ENCODE assay signal across 1 cellular context in the genomic region with DNA sequence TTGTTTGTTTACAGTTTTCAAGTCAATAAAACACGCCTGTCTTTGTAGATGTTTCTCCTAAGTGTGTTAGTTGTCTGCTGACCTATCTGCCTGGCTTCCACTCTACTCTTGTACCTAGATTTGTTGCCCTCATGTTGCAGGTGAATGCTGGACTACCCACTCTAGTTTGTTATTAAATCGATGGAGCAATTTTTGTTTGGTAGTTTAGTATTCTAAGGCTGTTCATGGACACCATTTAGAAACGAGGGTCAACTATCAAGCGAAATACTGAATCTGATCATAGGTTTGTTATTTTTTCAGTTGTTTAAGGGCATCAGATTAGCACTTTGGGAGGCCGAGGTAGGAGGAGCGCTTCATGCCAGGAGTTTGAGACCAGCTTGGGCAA.
TF ChIP-seq lines count a peak whose summit lies in the region.

No MANE protein-coding gene starts in this region.

TF ChIP-seq in K562, 482 proteins besides CTCF, POLR2A, EP300 and RAD21 (continues in another document):
- 0 out of 2 replicates have a peak, but pooled peaks have one; percentile 54 for TF ChIP-seq HBP1 (CRISPR knock-in tag; IDR thresholded peaks at IDR 0.05)
- peak; percentile 78 for TF ChIP-seq PML (IDR thresholded peaks at IDR 0.05; ENCODE audit: low read length)
- TF ChIP-seq HNRNPL (IDR thresholded peaks at IDR 0.05; ENCODE audit: low read depth, low read length), result no peak
- peak; percentile 85 for TF ChIP-seq TBP (optimal IDR thresholded peaks at IDR 0.05; ENCODE audit: low read depth, low read length)
- TF ChIP-seq POLR2AphosphoS5 (IDR thresholded peaks at IDR 0.05; ENCODE audit: control insufficient read depth, insufficient read depth, low read depth, low read length), result peak; percentile 63
- TF ChIP-seq SLC30A9 (CRISPR knock-in tag; IDR thresholded peaks at IDR 0.05), result no peak
- peak; percentile 46; the same call in 1 of the 2 replicates for TF ChIP-seq RBFOX2 (IDR thresholded peaks at IDR 0.05; ENCODE audit: low read depth, low read length)
- TF ChIP-seq GTF2B (IDR thresholded peaks at IDR 0.05; ENCODE audit: extremely low read depth, insufficient read length), result peak; percentile 32
- TF ChIP-seq, protein P1, sequence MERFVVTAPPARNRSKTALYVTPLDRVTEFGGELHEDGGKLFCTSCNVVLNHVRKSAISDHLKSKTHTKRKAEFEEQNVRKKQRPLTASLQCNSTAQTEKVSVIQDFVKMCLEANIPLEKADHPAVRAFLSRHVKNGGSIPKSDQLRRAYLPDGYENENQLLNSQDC (CRISPR knock-in tag; IDR thresholded peaks at IDR 0.05), result no peak
- TF ChIP-seq ZNF780A (CRISPR knock-in tag; IDR thresholded peaks at IDR 0.05), result no peak
- no peak for TF ChIP-seq ZZZ3 (IDR thresholded peaks at IDR 0.05)
- TF ChIP-seq CHD7 (IDR thresholded peaks at IDR 0.05; ENCODE audit: low read depth, low read length), result no peak
- TF ChIP-seq EHMT2 (IDR thresholded peaks at IDR 0.05), result no peak; the same call in 1 of the 2 replicates
- TF ChIP-seq, protein P2, sequence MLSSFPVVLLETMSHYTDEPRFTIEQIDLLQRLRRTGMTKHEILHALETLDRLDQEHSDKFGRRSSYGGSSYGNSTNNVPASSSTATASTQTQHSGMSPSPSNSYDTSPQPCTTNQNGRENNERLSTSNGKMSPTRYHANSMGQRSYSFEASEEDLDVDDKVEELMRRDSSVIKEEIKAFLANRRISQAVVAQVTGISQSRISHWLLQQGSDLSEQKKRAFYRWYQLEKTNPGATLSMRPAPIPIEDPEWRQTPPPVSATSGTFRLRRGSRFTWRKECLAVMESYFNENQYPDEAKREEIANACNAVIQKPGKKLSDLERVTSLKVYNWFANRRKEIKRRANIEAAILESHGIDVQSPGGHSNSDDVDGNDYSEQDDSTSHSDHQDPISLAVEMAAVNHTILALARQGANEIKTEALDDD (IDR thresholded peaks at IDR 0.05), result no peak
- peak; percentile 14; the same call in 1 of the 2 replicates for TF ChIP-seq MYBL2 (IDR thresholded peaks at IDR 0.05; ENCODE audit: low read depth)
- no peak for TF ChIP-seq MYBL2 (CRISPR knock-in tag; IDR thresholded peaks at IDR 0.05; ENCODE audit: borderline replicate concordance)
- TF ChIP-seq ZNF584 (CRISPR knock-in tag; IDR thresholded peaks at IDR 0.05; ENCODE audit: low read depth), result no peak
- no peak for TF ChIP-seq HDAC8 (tag; IDR thresholded peaks at IDR 0.05)
- TF ChIP-seq, protein P3, sequence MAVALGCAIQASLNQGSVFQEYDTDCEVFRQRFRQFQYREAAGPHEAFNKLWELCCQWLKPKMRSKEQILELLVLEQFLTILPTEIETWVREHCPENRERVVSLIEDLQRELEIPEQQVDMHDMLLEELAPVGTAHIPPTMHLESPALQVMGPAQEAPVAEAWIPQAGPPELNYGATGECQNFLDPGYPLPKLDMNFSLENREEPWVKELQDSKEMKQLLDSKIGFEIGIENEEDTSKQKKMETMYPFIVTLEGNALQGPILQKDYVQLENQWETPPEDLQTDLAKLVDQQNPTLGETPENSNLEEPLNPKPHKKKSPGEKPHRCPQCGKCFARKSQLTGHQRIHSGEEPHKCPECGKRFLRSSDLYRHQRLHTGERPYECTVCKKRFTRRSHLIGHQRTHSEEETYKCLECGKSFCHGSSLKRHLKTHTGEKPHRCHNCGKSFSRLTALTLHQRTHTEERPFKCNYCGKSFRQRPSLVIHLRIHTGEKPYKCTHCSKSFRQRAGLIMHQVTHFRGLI (CRISPR knock-in tag; IDR thresholded peaks at IDR 0.05), result no peak
- TF ChIP-seq ZNF589 (CRISPR knock-in tag; IDR thresholded peaks at IDR 0.05; ENCODE audit: low read depth), result no peak
- no peak for TF ChIP-seq GATA2 (CRISPR knock-in tag; IDR thresholded peaks at IDR 0.05)
- TF ChIP-seq SOX6 (IDR thresholded peaks at IDR 0.05), result no peak
- no peak for TF ChIP-seq SIN3B (IDR thresholded peaks at IDR 0.05; ENCODE audit: low read depth)
- TF ChIP-seq CBX8 (IDR thresholded peaks at IDR 0.05; ENCODE audit: borderline replicate concordance, extremely low read depth, low read depth, low read length, poor library complexity, severe bottlenecking), result no peak
- peak; percentile 50 for TF ChIP-seq POLR2B (IDR thresholded peaks at IDR 0.05; ENCODE audit: low read depth, partially characterized antibody)
- TF ChIP-seq ARID2 (IDR thresholded peaks at IDR 0.05), result 0 out of 2 replicates have a peak, but pooled peaks have one; percentile 15
- no peak for TF ChIP-seq ZNF263 (CRISPR knock-in tag; IDR thresholded peaks at IDR 0.05; ENCODE audit: borderline replicate concordance)
- TF ChIP-seq TRIM28 (IDR thresholded peaks at IDR 0.05), result no peak
- TF ChIP-seq HES1 (IDR thresholded peaks at IDR 0.05; ENCODE audit: low read depth), result no peak
- TF ChIP-seq, protein P4, sequence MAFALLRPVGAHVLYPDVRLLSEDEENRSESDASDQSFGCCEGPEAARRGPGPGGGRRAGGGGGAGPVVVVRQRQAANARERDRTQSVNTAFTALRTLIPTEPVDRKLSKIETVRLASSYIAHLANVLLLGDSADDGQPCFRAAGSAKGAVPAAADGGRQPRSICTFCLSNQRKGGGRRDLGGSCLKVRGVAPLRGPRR (CRISPR knock-in tag; IDR thresholded peaks at IDR 0.05), result no peak
- TF ChIP-seq ZBTB26 (CRISPR knock-in tag; IDR thresholded peaks at IDR 0.05), result no peak
- TF ChIP-seq ZNF586 (CRISPR knock-in tag; conservative IDR thresholded peaks at IDR 0.05), result no peak
- no peak for TF ChIP-seq SIX5 (IDR thresholded peaks at IDR 0.05; ENCODE audit: borderline replicate concordance in 1 of 2, insufficient read depth in 1 of 2, low read depth in 1 of 2, low read length in 2 of 2)
- TF ChIP-seq POLR2G (IDR thresholded peaks at IDR 0.05; ENCODE audit: low read depth, low read length), result 0 out of 2 replicates have a peak, but pooled peaks have one; percentile 28
- no peak for TF ChIP-seq GATAD2B (IDR thresholded peaks at IDR 0.05; ENCODE audit: borderline replicate concordance)
- TF ChIP-seq FOXM1 (IDR thresholded peaks at IDR 0.05; ENCODE audit: low read depth), result 0 out of 2 replicates have a peak, but pooled peaks have one; percentile 4
- no peak for TF ChIP-seq FOXM1 (CRISPR knock-in tag; IDR thresholded peaks at IDR 0.05; ENCODE audit: low read depth)
- 0 out of 2 replicates have a peak, but pooled peaks have one; percentile 19 for TF ChIP-seq BACH1 (tag; IDR thresholded peaks at IDR 0.05)
- no peak for TF ChIP-seq SMC3 (conservative IDR thresholded peaks at IDR 0.05; ENCODE audit: insufficient read depth, low read depth, low read length)
- TF ChIP-seq TFE3 (CRISPR knock-in tag; IDR thresholded peaks at IDR 0.05), result no peak
- TF ChIP-seq ZFPM2 (CRISPR knock-in tag; IDR thresholded peaks at IDR 0.05), result no peak
